ENCODE assay signal across 8 cellular contexts in genomic region chr19:52007436-52007804, GRCh38. TPM values are rescaled to one million over a fixed set of nuclear protein-coding genes. Genes with fewer than 3 reads are reported as not detected.
A peak's percentile ranks its signal among the peaks of the same experiment; 100 is the strongest.
DNase-seq lines count a peak whose midpoint lies in the region; ATAC-seq and TF ChIP-seq lines count a peak whose summit lies in the region.

No MANE protein-coding gene starts in this region.

- H3K4me1 ChIP-seq in right cardiac atrium (ENCODE audit: control insufficient read depth, insufficient read depth, low read length) (no peaks in the 10 kb centered on the region), sigmoid colon (peaks cover 0 to 11% (median 8%) of the 10 kb centered on the region in 4 donors)

- TF ChIP-seq CTCF in sigmoid colon (IDR thresholded peaks at IDR 0.05): no peak

- H3K9me3 ChIP-seq in right cardiac atrium (ENCODE audit: control insufficient read depth, low read length) (no peaks in the 10 kb centered on the region), sigmoid colon (peaks cover 0 to 14% (median under 1%) of the 10 kb centered on the region in 4 donors)

- H3K4me3 ChIP-seq in right cardiac atrium (ENCODE audit: low read length) (peak overlapping the region; percentile 85), sigmoid colon (peak overlapping the region; percentile 63 to 83 (median 75))

- peaks cover 0 to 23% (median 11%) of the 10 kb centered on the region in 4 donors for H3K36me3 ChIP-seq in sigmoid colon

- peaks cover 45% of the 10 kb centered on the region for H3K9me3 Mint-ChIP-seq in activated CD8-positive, alpha-beta T cell treated with anti-CD3 and anti-CD28 coated beads, Interleukin-2, amount 10 ng/mL, durations not matched to agents 7 days and 5 days (ENCODE audit: insufficient read depth)

- POLR2A ChIA-PET in activated CD8-positive, alpha-beta T cell treated with anti-CD3 and anti-CD28 coated beads, Interleukin-2, amount 10 ng/mL, durations not matched to agents 7 days and 5 days (lab: Charles Lee): interaction anchor here (0.8 kb wide), 1 partner anchor 21 kb away, joined by 5 read pairs; the partner anchor contains the start of gene ZNF350

- DNase-seq in AG08395 (ENCODE audit: low spot score): peak; percentile 20
- DNase-seq in activated CD8-positive, alpha-beta T cell treated with anti-CD3 and anti-CD28 coated beads, Interleukin-2, amount 10 ng/mL, durations not matched to agents 7 days and 5 days: no peak
- no peak for DNase-seq in right cardiac atrium
- DNase-seq in sigmoid colon: no peak
- DNase-seq in activated effector memory CD4-positive, alpha-beta T cell treated with anti-CD3 and anti-CD28 coated beads, Interleukin-2, amount 50 U/mL, for 16 hours: no peak

- TF ChIP-seq POLR2A in sigmoid colon (IDR thresholded peaks at IDR 0.05): no peak

- H3K27me3 ChIP-seq in right cardiac atrium (ENCODE audit: control insufficient read depth, insufficient read depth) (no peaks in the 10 kb centered on the region), sigmoid colon (no peaks in the 10 kb centered on the region)

- peak overlapping the region; percentile 97 for H3K27ac Mint-ChIP-seq in activated CD8-positive, alpha-beta T cell treated with anti-CD3 and anti-CD28 coated beads, Interleukin-2, amount 10 ng/mL, durations not matched to agents 7 days and 5 days

- no peak for TF ChIP-seq EP300 in sigmoid colon (IDR thresholded peaks at IDR 0.05)

- peak overlapping the region; percentile 89 for H3K27ac ChIP-seq in right cardiac atrium (ENCODE audit: low read length)
- peak overlapping the region; percentile 81 to 91 (median 86) for H3K27ac ChIP-seq in sigmoid colon

- no peaks in the 10 kb centered on the region for H3K27me3 Mint-ChIP-seq in activated CD8-positive, alpha-beta T cell treated with anti-CD3 and anti-CD28 coated beads, Interleukin-2, amount 10 ng/mL, durations not matched to agents 7 days and 5 days (ENCODE audit: low read depth)

- intact Hi-C loops in right cardiac atrium (cut with DNase I): no loop called here
- intact Hi-C loops in sigmoid colon (cut with DNase I): no loop called here

- 9% methylated on average over 10 of the region's 10 CpGs for WGBS in right cardiac atrium
- 9 to 18% methylated on average over 10 of the region's 10 CpGs for WGBS in sigmoid colon, 2 donors

- CTCF ChIA-PET in activated CD8-positive, alpha-beta T cell treated with anti-CD3 and anti-CD28 coated beads, Interleukin-2, amount 10 ng/mL, durations not matched to agents 7 days and 5 days (lab: Charles Lee): no interaction called here

- H3K36me3 Mint-ChIP-seq in activated CD8-positive, alpha-beta T cell treated with anti-CD3 and anti-CD28 coated beads, Interleukin-2, amount 10 ng/mL, durations not matched to agents 7 days and 5 days (ENCODE audit: low read depth): peaks cover 65% of the 10 kb centered on the region

- ATAC-seq in GM21619 (IDR thresholded peaks at IDR 0.05; ENCODE audit: unreplicated experiment) (peak; percentile 20), right cardiac atrium (peak; percentile 23 to 47), HG03039 (IDR thresholded peaks at IDR 0.05; ENCODE audit: unreplicated experiment) (no peak), HG03025 (IDR thresholded peaks at IDR 0.05; ENCODE audit: low FRiP score, unreplicated experiment) (no peak)
- ATAC-seq in activated CD8-positive, alpha-beta T cell treated with anti-CD3 and anti-CD28 coated beads, Interleukin-2, amount 10 ng/mL, durations not matched to agents 7 days and 5 days: peak; percentile 7

- peaks cover 17% of the 10 kb centered on the region for H3K4me1 Mint-ChIP-seq in activated CD8-positive, alpha-beta T cell treated with anti-CD3 and anti-CD28 coated beads, Interleukin-2, amount 10 ng/mL, durations not matched to agents 7 days and 5 days (ENCODE audit: low read depth)

- H3K4me3 Mint-ChIP-seq in activated CD8-positive, alpha-beta T cell treated with anti-CD3 and anti-CD28 coated beads, Interleukin-2, amount 10 ng/mL, durations not matched to agents 7 days and 5 days: peak overlapping the region; percentile 93

RNA-seq across cellular contexts. Expression of gene ZNF615, which starts 0.6 kb away (rescaled TPM):
- total RNA-seq in activated CD8-positive, alpha-beta T cell treated with anti-CD3 and anti-CD28 coated beads, Interleukin-2, amount 10 ng/mL, durations not matched to agents 7 days and 5 days: 1 to 10 TPM; 7.8 to 8.6 TPM
- total RNA-seq in right cardiac atrium (10 to 100 TPM; 13.0 to 15.6 (median 15.1) TPM), sigmoid colon (10 to 100 TPM; 18.0 to 26.8 (median 22.5) TPM)
- polyA plus RNA-seq in right cardiac atrium (5.4 TPM), sigmoid colon (1 to 10 TPM; 1.2 to 3.0 (median 2.7) TPM)

RNA-seq across cellular contexts. Expression of gene ZNF614, which starts 20.8 kb away (rescaled TPM):
- total RNA-seq in activated CD8-positive, alpha-beta T cell treated with anti-CD3 and anti-CD28 coated beads, Interleukin-2, amount 10 ng/mL, durations not matched to agents 7 days and 5 days: 10 to 100 TPM in 1 of 2 experiments, 1 to 10 TPM in 1; 9.8 to 11.7 TPM
- total RNA-seq in right cardiac atrium (10 to 100 TPM in 1 of 4 donors, 1 to 10 TPM in 3; 7.5 to 10.5 (median 8.0) TPM), sigmoid colon (10 to 100 TPM in 2 of 4 donors, 1 to 10 TPM in 2; 6.6 to 13.5 (median 10.7) TPM)
- polyA plus RNA-seq in right cardiac atrium (4.0 TPM), sigmoid colon (1 to 10 TPM; 1.2 to 3.0 (median 2.4) TPM)

RNA-seq across cellular contexts. Expression of gene ZNF350, which starts 20.8 kb away (rescaled TPM):
- total RNA-seq in activated CD8-positive, alpha-beta T cell treated with anti-CD3 and anti-CD28 coated beads, Interleukin-2, amount 10 ng/mL, durations not matched to agents 7 days and 5 days: 10 to 100 TPM; 11.8 to 13.7 TPM
- 10 to 100 TPM in 1 of 4 donors, 1 to 10 TPM in 3; 9.2 to 11.3 (median 9.8) TPM for total RNA-seq in right cardiac atrium
- polyA plus RNA-seq in right cardiac atrium: 5.2 TPM
- 10 to 100 TPM; 11.0 to 19.7 (median 14.9) TPM for total RNA-seq in sigmoid colon
- 10 to 100 TPM in 1 of 3 donors, 1 to 10 TPM in 2; 6.6 to 13.2 (median 9.5) TPM for polyA plus RNA-seq in sigmoid colon

RNA-seq across cellular contexts. Expression of gene ZNF432, which starts 41.2 kb away (rescaled TPM):
- 10 to 100 TPM; 15.6 to 16.0 TPM for total RNA-seq in activated CD8-positive, alpha-beta T cell treated with anti-CD3 and anti-CD28 coated beads, Interleukin-2, amount 10 ng/mL, durations not matched to agents 7 days and 5 days
- total RNA-seq in right cardiac atrium (10 to 100 TPM in 3 of 4 donors, 1 to 10 TPM in 1; 8.3 to 13.5 (median 12.5) TPM), sigmoid colon (10 to 100 TPM in 3 of 4 donors, 1 to 10 TPM in 1; 10.0 to 17.1 (median 11.9) TPM)
- polyA plus RNA-seq in right cardiac atrium (6.2 TPM), sigmoid colon (1 to 10 TPM; 1.8 to 5.2 (median 3.0) TPM)

Comparison
In these comparisons a context has a peak if more than half of its experiments do, and no peak if none do; other contexts are left out.
1. ATAC-seq: peak in GM21619 (single experiment), activated CD8-positive, alpha-beta T cell treated with anti-CD3 and anti-CD28 coated beads, Interleukin-2, amount 10 ng/mL, durations not matched to agents 7 days and 5 days (single experiment) and right cardiac atrium (2 of 2); none in HG03039 (single experiment) and HG03025 (single experiment).